ENCODE assay signal across 2 cellular contexts in the genomic region with DNA sequence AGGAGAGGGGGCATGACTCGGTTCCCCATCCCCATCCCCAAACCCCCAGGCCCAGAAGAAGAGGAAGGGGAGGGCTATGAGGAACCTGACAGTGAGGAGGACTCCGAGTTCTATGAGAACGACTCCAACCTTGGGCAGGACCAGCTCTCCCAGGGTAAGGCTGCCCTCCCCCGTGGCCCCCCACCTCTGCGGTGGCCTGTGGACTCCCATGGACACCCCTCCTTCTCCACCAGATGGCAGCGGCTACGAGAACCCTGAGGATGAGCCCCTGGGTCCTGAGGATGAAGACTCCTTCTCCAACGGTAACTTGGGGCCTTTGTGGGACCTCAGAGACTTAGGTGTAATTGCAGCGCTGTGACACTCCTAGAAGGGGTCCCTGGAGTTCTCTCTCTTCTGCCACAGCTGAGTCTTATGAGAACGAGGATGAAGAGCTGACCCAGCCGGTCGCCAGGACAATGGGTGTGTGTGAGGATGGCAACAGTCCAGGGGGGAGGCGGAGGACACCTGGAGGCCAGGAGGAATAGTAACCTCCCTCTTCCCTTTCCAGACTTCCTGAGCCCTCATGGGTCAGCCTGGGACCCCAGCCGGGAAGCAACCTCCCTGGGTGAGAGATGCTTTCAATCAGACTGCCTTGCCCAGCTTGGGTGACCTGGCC.
TF ChIP-seq lines count a peak whose summit lies in the region.

No MANE protein-coding gene starts in this region.

TF ChIP-seq in SK-N-SH, 30 proteins besides CTCF, POLR2A, EP300 and RAD21:
- no peak for TF ChIP-seq TEAD4 (IDR thresholded peaks at IDR 0.05; ENCODE audit: borderline replicate concordance, insufficient read depth)
- no peak for TF ChIP-seq ELF1 (IDR thresholded peaks at IDR 0.05)
- no peak for TF ChIP-seq TAF1 (IDR thresholded peaks at IDR 0.05; ENCODE audit: borderline replicate concordance, low read depth, low read length)
- TF ChIP-seq, protein P1, sequence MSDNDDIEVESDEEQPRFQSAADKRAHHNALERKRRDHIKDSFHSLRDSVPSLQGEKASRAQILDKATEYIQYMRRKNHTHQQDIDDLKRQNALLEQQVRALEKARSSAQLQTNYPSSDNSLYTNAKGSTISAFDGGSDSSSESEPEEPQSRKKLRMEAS (IDR thresholded peaks at IDR 0.05; ENCODE audit: low read depth): no peak
- no peak for TF ChIP-seq USF1 (IDR thresholded peaks at IDR 0.05; ENCODE audit: borderline replicate concordance, low read depth)
- no peak for TF ChIP-seq SMC3 (IDR thresholded peaks at IDR 0.05; ENCODE audit: low read depth, low read length)
- TF ChIP-seq, protein P2, sequence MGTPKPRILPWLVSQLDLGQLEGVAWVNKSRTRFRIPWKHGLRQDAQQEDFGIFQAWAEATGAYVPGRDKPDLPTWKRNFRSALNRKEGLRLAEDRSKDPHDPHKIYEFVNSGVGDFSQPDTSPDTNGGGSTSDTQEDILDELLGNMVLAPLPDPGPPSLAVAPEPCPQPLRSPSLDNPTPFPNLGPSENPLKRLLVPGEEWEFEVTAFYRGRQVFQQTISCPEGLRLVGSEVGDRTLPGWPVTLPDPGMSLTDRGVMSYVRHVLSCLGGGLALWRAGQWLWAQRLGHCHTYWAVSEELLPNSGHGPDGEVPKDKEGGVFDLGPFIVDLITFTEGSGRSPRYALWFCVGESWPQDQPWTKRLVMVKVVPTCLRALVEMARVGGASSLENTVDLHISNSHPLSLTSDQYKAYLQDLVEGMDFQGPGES (IDR thresholded peaks at IDR 0.05; ENCODE audit: low read depth, low read length): no peak
- TF ChIP-seq GATA2 (CRISPR knock-in tag; IDR thresholded peaks at IDR 0.05): no peak
- TF ChIP-seq MEF2A (IDR thresholded peaks at IDR 0.05; ENCODE audit: borderline replicate concordance, low read depth): no peak
- TF ChIP-seq, protein P3, sequence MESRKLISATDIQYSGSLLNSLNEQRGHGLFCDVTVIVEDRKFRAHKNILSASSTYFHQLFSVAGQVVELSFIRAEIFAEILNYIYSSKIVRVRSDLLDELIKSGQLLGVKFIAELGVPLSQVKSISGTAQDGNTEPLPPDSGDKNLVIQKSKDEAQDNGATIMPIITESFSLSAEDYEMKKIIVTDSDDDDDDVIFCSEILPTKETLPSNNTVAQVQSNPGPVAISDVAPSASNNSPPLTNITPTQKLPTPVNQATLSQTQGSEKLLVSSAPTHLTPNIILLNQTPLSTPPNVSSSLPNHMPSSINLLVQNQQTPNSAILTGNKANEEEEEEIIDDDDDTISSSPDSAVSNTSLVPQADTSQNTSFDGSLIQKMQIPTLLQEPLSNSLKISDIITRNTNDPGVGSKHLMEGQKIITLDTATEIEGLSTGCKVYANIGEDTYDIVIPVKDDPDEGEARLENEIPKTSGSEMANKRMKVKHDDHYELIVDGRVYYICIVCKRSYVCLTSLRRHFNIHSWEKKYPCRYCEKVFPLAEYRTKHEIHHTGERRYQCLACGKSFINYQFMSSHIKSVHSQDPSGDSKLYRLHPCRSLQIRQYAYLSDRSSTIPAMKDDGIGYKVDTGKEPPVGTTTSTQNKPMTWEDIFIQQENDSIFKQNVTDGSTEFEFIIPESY (IDR thresholded peaks at IDR 0.05; ENCODE audit: borderline replicate concordance, low read depth): no peak
- TF ChIP-seq FOXM1 (IDR thresholded peaks at IDR 0.05; ENCODE audit: low read depth): no peak
- TF ChIP-seq CHD2 (IDR thresholded peaks at IDR 0.05; ENCODE audit: low read length, partially characterized antibody): no peak
- TF ChIP-seq RXRA (IDR thresholded peaks at IDR 0.05; ENCODE audit: borderline replicate concordance, low read depth): no peak
- no peak for TF ChIP-seq TCF12 (IDR thresholded peaks at IDR 0.05)
- no peak for TF ChIP-seq POLR2AphosphoS5 (IDR thresholded peaks at IDR 0.05; ENCODE audit: low read depth, low read length)
- TF ChIP-seq NFIC (IDR thresholded peaks at IDR 0.05; ENCODE audit: borderline replicate concordance): no peak
- no peak for TF ChIP-seq RCOR1 (IDR thresholded peaks at IDR 0.05; ENCODE audit: low read length)
- no peak for TF ChIP-seq JUND (IDR thresholded peaks at IDR 0.05)

TF ChIP-seq in SK-N-SH treated with all-trans-retinoic acid at 6 μM for 48 hours, 23 proteins besides CTCF, POLR2A, EP300 and RAD21:
- TF ChIP-seq TOX (CRISPR knock-in tag; IDR thresholded peaks at IDR 0.05; ENCODE audit: borderline replicate concordance) (no peak), PPARA (CRISPR knock-in tag; IDR thresholded peaks at IDR 0.05; ENCODE audit: borderline replicate concordance) (no peak), ZFP3 (CRISPR knock-in tag; IDR thresholded peaks at IDR 0.05) (no peak), CSDC2 (CRISPR knock-in tag; IDR thresholded peaks at IDR 0.05) (no peak), ZNF70 (CRISPR knock-in tag; IDR thresholded peaks at IDR 0.05) (no peak), TCF4 (CRISPR knock-in tag; IDR thresholded peaks at IDR 0.05; ENCODE audit: borderline replicate concordance) (no peak), ISL1 (CRISPR knock-in tag; IDR thresholded peaks at IDR 0.05) (no peak), BACH2 (CRISPR knock-in tag; IDR thresholded peaks at IDR 0.05; ENCODE audit: borderline replicate concordance) (no peak), GLIS3 (CRISPR knock-in tag; IDR thresholded peaks at IDR 0.05) (no peak)
